In genomic region chr19:2443785-2444182, GRCh38 we compare ENCODE assay signal across 16 cellular contexts. TPM values are rescaled to one million over a fixed set of nuclear protein-coding genes. Genes with fewer than 3 reads are reported as not detected.
DNase-seq lines count a peak whose midpoint lies in the region; ATAC-seq and TF ChIP-seq lines count a peak whose summit lies in the region.
"Had no signal": no experiment of that assay in that cellular context is flagged by ENCODE, and none has a peak within 500 bp of the region (broad histone marks: within the 10 kb centered on the region; RNA-seq: fewer than 3 reads in every experiment).

No MANE protein-coding gene starts in this region.

- no peaks in the 10 kb centered on the region for H3K27me3 ChIP-seq in H9 (ENCODE audit: insufficient read depth, low read length)
- H3K27me3 ChIP-seq in Panc1 (ENCODE audit: control insufficient read depth, insufficient read depth, low read length), result no peaks in the 10 kb centered on the region
- H3K27me3 ChIP-seq: BE2C had no signal

- intact Hi-C loops in Panc1 (cut with micrococcal nuclease; ENCODE audit: unreplicated experiment), result no loop called here

- no peaks in the 10 kb centered on the region; the same call in 1 of the 2 replicates for H3K27me3 Mint-ChIP-seq in H9 (ENCODE audit: low read depth)
- no peaks in the 10 kb centered on the region for H3K27me3 Mint-ChIP-seq in activated CD4-positive, alpha-beta T cell treated with anti-CD3 and anti-CD28 coated beads, Interleukin-2, amount 10 ng/mL, durations not matched to agents 7 days and 5 days
- H3K27me3 Mint-ChIP-seq: CD8-positive, alpha-beta memory T cell; IgD-negative memory B cell had no signal

- no peak overlapping the region for H2AFZ ChIP-seq in H9 (ENCODE audit: low read length)

- no peak overlapping the region for H3K4me3 Mint-ChIP-seq in H9
- no peak overlapping the region for H3K4me3 Mint-ChIP-seq in activated CD4-positive, alpha-beta T cell treated with anti-CD3 and anti-CD28 coated beads, Interleukin-2, amount 10 ng/mL, durations not matched to agents 7 days and 5 days
- H3K4me3 Mint-ChIP-seq: CD14-positive monocyte; CD8-positive, alpha-beta memory T cell; IgD-negative memory B cell had no signal

- H3K27ac Mint-ChIP-seq in H9, result peak overlapping the region in 2 of 3 experiments; percentile 2 to 54; a peak in 3 of 7 replicates
- H3K27ac Mint-ChIP-seq in activated CD4-positive, alpha-beta T cell treated with anti-CD3 and anti-CD28 coated beads, Interleukin-2, amount 10 ng/mL, durations not matched to agents 7 days and 5 days, result no peak overlapping the region
- H3K27ac Mint-ChIP-seq: CD14-positive monocyte had no signal

- H3K9me3 ChIP-seq in H9 (ENCODE audit: control insufficient read depth, low read depth, low read length) (no peaks in the 10 kb centered on the region), Panc1 (ENCODE audit: control insufficient read depth, insufficient read depth, low read depth, low read length) (no peaks in the 10 kb centered on the region)
- H3K9me3 ChIP-seq: A549, BE2C, Caco-2 had no signal

- CTCF ChIA-PET in Panc1 (lab: Charles Lee), result no interaction called here
- CTCF ChIA-PET in activated CD4-positive, alpha-beta T cell treated with anti-CD3 and anti-CD28 coated beads, Interleukin-2, amount 10 ng/mL, durations not matched to agents 7 days and 5 days (lab: Charles Lee), result interaction anchor here (1.8 kb wide), 1 partner anchor 10 kb away, joined by 7 read pairs; no protein-coding TSS in a partner anchor

- no peak overlapping the region for H2BK15ac ChIP-seq in H9 (ENCODE audit: low read depth, low read length)

- no peak overlapping the region for H2BK20ac ChIP-seq in H9 (ENCODE audit: low read depth, low read length, poor library complexity, severe bottlenecking)

- DNase-seq in H9 (no peak), Panc1 (ENCODE audit: low read depth, low spot score) (no peak), myocyte (ENCODE audit: low read depth) (peak; percentile 86), pons (ENCODE audit: low spot score) (no peak), dedifferentiated amniotic fluid mesenchymal stem cell (ENCODE audit: extremely low spot score) (no peak), foreskin melanocyte (no peak)
- no peak for DNase-seq in activated CD4-positive, alpha-beta T cell treated with anti-CD3 and anti-CD28 coated beads, Interleukin-2, amount 10 ng/mL, durations not matched to agents 7 days and 5 days
- DNase-seq: BE2C; Caco-2; CD8-positive, alpha-beta memory T cell; DND-41; GF-D8 had no signal

- H3K4ac ChIP-seq in H9 (ENCODE audit: low read depth, low read length), result no peak overlapping the region

- no peak overlapping the region for H4K5ac ChIP-seq in H9 (ENCODE audit: insufficient read length, low read depth, low read length)

- H2AK5ac ChIP-seq in H9 (ENCODE audit: insufficient read length, low read length), result no peak overlapping the region

- peaks cover 15% of the 10 kb centered on the region; the same call in 1 of the 2 replicates for H3K79me2 ChIP-seq in H9 (ENCODE audit: insufficient read depth, low read length)

- POLR2A ChIA-PET in Panc1 (lab: Charles Lee), result no interaction called here
- POLR2A ChIA-PET in activated CD4-positive, alpha-beta T cell treated with anti-CD3 and anti-CD28 coated beads, Interleukin-2, amount 10 ng/mL, durations not matched to agents 7 days and 5 days (lab: Charles Lee), result interaction anchor here (0.6 kb wide), 1 partner anchor 9 kb away, joined by 3 read pairs; no protein-coding TSS in a partner anchor

- no peak overlapping the region for H3K4me3 ChIP-seq in Panc1 (ENCODE audit: low read depth in 2 of 2, low read length in 2 of 2)
- H3K4me3 ChIP-seq: A549 had no signal

- H4K8ac ChIP-seq in H9 (replicated peaks; ENCODE audit: insufficient read length, low read depth, low read length), result no peak overlapping the region

- no peak overlapping the region for H3K23ac ChIP-seq in H9 (ENCODE audit: insufficient read length, low read depth, low read length)

- no peaks in the 10 kb centered on the region; the same call in 1 of the 2 replicates for H3K36me3 ChIP-seq in Panc1 (ENCODE audit: control insufficient read depth, insufficient read depth, low read length)

- H2BK12ac ChIP-seq in H9 (ENCODE audit: insufficient read length, low read depth, low read length), result no peak overlapping the region

- no peak overlapping the region for H3K14ac ChIP-seq in H9 (ENCODE audit: insufficient read depth, low read length)

- H2BK120ac ChIP-seq in H9 (ENCODE audit: low read depth, low read length, poor library complexity, severe bottlenecking), result no peak overlapping the region

- no peak overlapping the region for H3K4me2 ChIP-seq in H9 (ENCODE audit: insufficient read depth, insufficient read length, low read length)
- H3K4me2 ChIP-seq: A549 had no signal

- no TSS peak for BruUV-seq in Panc1 (replicated peaks; lab: Mats Ljungman, UMichigan)

- 0 out of 2 replicates have a peak, but pooled peaks have one; percentile 26 for ATAC-seq in Panc1
- ATAC-seq: A549, HCT116 had no signal

- peaks cover 13 to 34% (median 31%) of the 10 kb centered on the region in 3 experiments; a peak in 6 of 7 replicates for H3K36me3 Mint-ChIP-seq in H9 (ENCODE audit: insufficient read depth in 1 of 3, low read depth in 3 of 3)
- peaks cover 23% of the 10 kb centered on the region for H3K36me3 Mint-ChIP-seq in activated CD4-positive, alpha-beta T cell treated with anti-CD3 and anti-CD28 coated beads, Interleukin-2, amount 10 ng/mL, durations not matched to agents 7 days and 5 days (ENCODE audit: low read depth)

- H3K18ac ChIP-seq in H9 (ENCODE audit: insufficient read length, low read depth, low read length), result no peak overlapping the region

- H3K9ac ChIP-seq in H9 (ENCODE audit: extremely low read depth, insufficient read length, low read length), result no peak overlapping the region

- in situ Hi-C loops in Panc1 (cut with HindIII; ENCODE audit: low pct_unique_long_range_greater_than_20kb, low sequenced_read_pairs), result no loop called here

- no peak for TF ChIP-seq CTCF in H9 (conservative IDR thresholded peaks at IDR 0.05)
- no peak for TF ChIP-seq CTCF in Panc1 (IDR thresholded peaks at IDR 0.05)

- no CpG with 5 or more reads among the region's 17 CpGs for WGBS in H9 (ENCODE audit: extremely low coverage, insufficient read length, low lambda C conversion rate)

- no peak overlapping the region for H3K27ac ChIP-seq in H9 (ENCODE audit: insufficient read length, low read depth, low read length)
- no peak overlapping the region for H3K27ac ChIP-seq in Panc1 (ENCODE audit: low read length)
- H3K27ac ChIP-seq: A549 had no signal

- H3K56ac ChIP-seq in H9 (ENCODE audit: insufficient read length, low read depth, low read length), result no peak overlapping the region

- H4K91ac ChIP-seq in H9 (ENCODE audit: insufficient read length, low read depth, low read length), result no peak overlapping the region

- peaks cover 10% of the 10 kb centered on the region in 2 experiments; a peak in 3 of 4 replicates for H3K4me1 Mint-ChIP-seq in H9
- peaks cover 19% of the 10 kb centered on the region for H3K4me1 Mint-ChIP-seq in activated CD4-positive, alpha-beta T cell treated with anti-CD3 and anti-CD28 coated beads, Interleukin-2, amount 10 ng/mL, durations not matched to agents 7 days and 5 days

- peaks cover 5% of the 10 kb centered on the region for H3K79me1 ChIP-seq in H9 (ENCODE audit: insufficient read depth, low read depth, low read length, poor library complexity, severe bottlenecking)

- H3K4me1 ChIP-seq in H9 (ENCODE audit: insufficient read depth, low read length) (no peaks in the 10 kb centered on the region), Panc1 (ENCODE audit: control insufficient read depth, insufficient read depth, low read length) (no peaks in the 10 kb centered on the region)
- H3K4me1 ChIP-seq: BE2C, Caco-2 had no signal

- no peaks in the 10 kb centered on the region; a peak in 1 of 5 replicates for H3K9me3 Mint-ChIP-seq in H9
- no peaks in the 10 kb centered on the region for H3K9me3 Mint-ChIP-seq in activated CD4-positive, alpha-beta T cell treated with anti-CD3 and anti-CD28 coated beads, Interleukin-2, amount 10 ng/mL, durations not matched to agents 7 days and 5 days
- H3K9me3 Mint-ChIP-seq: CD14-positive monocyte; CD8-positive, alpha-beta memory T cell; IgD-negative memory B cell had no signal

- H3T11ph ChIP-seq in H9 (ENCODE audit: low read length), result no peak overlapping the region

- H2BK5ac ChIP-seq in H9 (ENCODE audit: insufficient read length, low read length), result no peak overlapping the region

- H4K20me1 ChIP-seq in H9 (ENCODE audit: control insufficient read depth, insufficient read depth, insufficient read length), result no peaks in the 10 kb centered on the region

- H3K23me2 ChIP-seq in H9 (ENCODE audit: insufficient read length, low read depth, low read length, poor library complexity, severe bottlenecking), result no peaks in the 10 kb centered on the region

RNA-seq across cellular contexts. Expression of gene LMNB2, which starts 13.0 kb away (rescaled TPM):
- 173 and 174 TPM in 2 replicates for total RNA-seq in H9 (2021)
- total RNA-seq in Panc1 (2021; ENCODE audit: unreplicated experiment), result 159 TPM
- 166 TPM for polyA plus RNA-seq in Panc1 (2012; ENCODE audit: insufficient read length)
- 30.7 and 34.3 TPM in 2 replicates for total RNA-seq in myocyte
- 20.6 TPM for polyA plus RNA-seq in myocyte (2012)
- 100 to 1,000 TPM; 101 to 113 TPM for total RNA-seq in activated CD4-positive, alpha-beta T cell treated with anti-CD3 and anti-CD28 coated beads, Interleukin-2, amount 10 ng/mL, durations not matched to agents 7 days and 5 days

RNA-seq across cellular contexts. Expression of gene TIMM13, which starts 16.4 kb away (rescaled TPM):
- total RNA-seq in H9 (2021) (214 and 219 TPM in 2 replicates), Panc1 (2021; ENCODE audit: unreplicated experiment) (128 TPM), myocyte (69.4 and 73.7 TPM in 2 replicates)
- 172 TPM for polyA plus RNA-seq in Panc1 (2012; ENCODE audit: insufficient read length)
- polyA plus RNA-seq in myocyte (2012), result 121 TPM
- total RNA-seq in activated CD4-positive, alpha-beta T cell treated with anti-CD3 and anti-CD28 coated beads, Interleukin-2, amount 10 ng/mL, durations not matched to agents 7 days and 5 days, result 10 to 100 TPM; 49.0 to 66.4 TPM

RNA-seq across cellular contexts. Expression of gene GADD45B, which starts 32.1 kb away (rescaled TPM):
- total RNA-seq in H9 (2021), result 13.5 and 16.2 TPM in 2 replicates
- total RNA-seq in Panc1 (2021; ENCODE audit: unreplicated experiment), result 56.2 TPM
- 43.3 TPM for polyA plus RNA-seq in Panc1 (2012; ENCODE audit: insufficient read length)
- 8.6 and 16.9 TPM in 2 replicates for total RNA-seq in myocyte
- polyA plus RNA-seq in myocyte (2012), result 144 TPM
- total RNA-seq in activated CD4-positive, alpha-beta T cell treated with anti-CD3 and anti-CD28 coated beads, Interleukin-2, amount 10 ng/mL, durations not matched to agents 7 days and 5 days, result 10 to 100 TPM; 31.2 to 39.2 TPM
